ENCODE assay signal across 9 cellular contexts in the genomic region with DNA sequence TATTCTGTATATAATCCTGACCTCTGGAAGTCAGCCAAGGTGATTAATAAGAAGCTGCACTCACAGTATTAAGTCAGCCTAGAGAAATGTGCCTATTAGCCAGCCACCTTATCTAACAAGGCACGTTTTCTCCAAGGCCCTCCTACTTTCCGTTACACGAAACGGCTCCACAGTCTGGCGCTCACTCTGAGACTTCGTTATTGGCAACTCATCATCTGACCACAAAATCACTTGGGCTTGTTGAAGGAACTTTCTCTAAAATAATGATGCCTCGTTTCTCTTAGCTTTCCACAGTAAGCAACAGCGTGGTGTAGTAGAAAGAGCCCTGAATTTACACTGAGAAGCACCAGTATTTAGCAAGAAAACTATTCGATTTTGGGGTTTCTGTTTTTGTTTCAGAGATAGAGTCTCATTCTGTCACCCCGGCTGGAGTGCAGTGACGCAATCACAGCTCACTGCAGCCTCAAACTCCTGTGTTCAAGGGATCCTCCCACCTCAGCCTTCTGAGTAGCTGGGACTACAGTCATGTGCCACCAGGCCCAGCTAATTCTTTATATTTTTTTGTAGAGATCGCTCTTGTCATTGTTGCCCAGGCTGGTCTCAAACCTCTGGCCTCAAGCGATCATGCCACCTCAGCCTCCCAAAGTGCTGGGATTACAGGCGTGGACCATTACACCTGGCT. TPM values are rescaled to one million over a fixed set of nuclear protein-coding genes. Genes with fewer than 3 reads are reported as not detected.
DNase-seq lines count a peak whose midpoint lies in the region; ATAC-seq, FAIRE-seq and TF ChIP-seq lines count a peak whose summit lies in the region.
"Had no signal": no experiment of that assay in that cellular context is flagged by ENCODE, and none has a peak within 500 bp of the region (broad histone marks: within the 10 kb centered on the region; RNA-seq: fewer than 3 reads in every experiment).

No MANE protein-coding gene starts in this region.

- no peak overlapping the region for H4K8ac ChIP-seq in H1 (ENCODE audit: extremely low read depth, insufficient read depth, low read length)

- no peak overlapping the region for H4K5ac ChIP-seq in H1 (ENCODE audit: insufficient read length, low read depth, low read length)

- H3K56ac ChIP-seq in H1 (replicated peaks; ENCODE audit: insufficient read length, low read depth, low read length) = no peak overlapping the region

- no peak overlapping the region for H3K4ac ChIP-seq in H1 (replicated peaks; ENCODE audit: insufficient read length, low read depth, low read length)

- H3K27ac ChIP-seq in H1 (ENCODE audit: low read depth, low read length) (no peak overlapping the region), ascending aorta (no peak overlapping the region)

- no peak overlapping the region for H3K18ac ChIP-seq in H1 (ENCODE audit: extremely low read depth, low read length)

- intact Hi-C loops in Right ventricle myocardium inferior (cut with DNase I) (no loop called here), cardiac septum (cut with DNase I) (no loop called here), ascending aorta (cut with DNase I) (no loop called here)

- TF ChIP-seq EP300 in H1 (IDR thresholded peaks at IDR 0.05; ENCODE audit: borderline replicate concordance in 1 of 2, low read depth in 2 of 2, low read length in 2 of 2) = no peak

- no peaks in the 10 kb centered on the region for H3K27me3 ChIP-seq in H1 (replicated peaks in 1 of 4; ENCODE audit: control insufficient read depth in 3 of 4, extremely low read depth in 1 of 4, insufficient read depth in 3 of 4, low read length in 3 of 4)
- no peaks in the 10 kb centered on the region for H3K27me3 ChIP-seq in ascending aorta

- H3K79me2 ChIP-seq in H1 (ENCODE audit: control insufficient read depth in 1 of 2, insufficient read depth in 2 of 2, low read length in 2 of 2) = no peaks in the 10 kb centered on the region

- H2AK5ac ChIP-seq in H1 (ENCODE audit: low read depth, low read length) = no peak overlapping the region

- peak overlapping the region; percentile 71 for H3K4me3 Mint-ChIP-seq in T-helper 2 cell treated with Interferon-gamma antibody and Interleukin-4, amounts not matched to agents 5 μg/mL and 100 μg/mL, for 36 hours

- no peak overlapping the region for H2BK5ac ChIP-seq in H1 (ENCODE audit: low read depth, low read length)

- TF ChIP-seq POLR2A in H1 (IDR thresholded peaks at IDR 0.05; ENCODE audit: control extremely low read depth in 1 of 2, low read depth in 2 of 2, low read length in 2 of 2) = no peak

- no peak overlapping the region for H3K14ac ChIP-seq in H1 (ENCODE audit: insufficient read length)

- H3K27ac Mint-ChIP-seq in T-helper 2 cell treated with Interferon-gamma antibody and Interleukin-4, amounts not matched to agents 5 μg/mL and 100 μg/mL, for 36 hours = peak overlapping the region; percentile 90

- H3K4me1 ChIP-seq in H1 (replicated peaks in 1 of 4; ENCODE audit: control insufficient read depth in 3 of 4, insufficient read depth in 4 of 4, low read length in 3 of 4) (peaks cover 0 to under 1% (median 0%) of the 10 kb centered on the region in 4 experiments; a peak in 1 of 7 replicates), ascending aorta (peaks cover 0 to 12% of the 10 kb centered on the region in 2 donors)

- H4K20me1 ChIP-seq in H1 (replicated peaks in 1 of 2; ENCODE audit: control insufficient read depth in 1 of 2, insufficient read depth in 2 of 2, low read length in 2 of 2) = no peaks in the 10 kb centered on the region

- no peaks in the 10 kb centered on the region for H3K9me3 Mint-ChIP-seq in T-helper 2 cell treated with Interferon-gamma antibody and Interleukin-4, amounts not matched to agents 5 μg/mL and 100 μg/mL, for 36 hours

- no peak overlapping the region for H3K9ac ChIP-seq in H1 (replicated peaks in 1 of 4; ENCODE audit: extremely low read depth in 1 of 4, low read depth in 3 of 4, low read length in 3 of 4)

- no peaks in the 10 kb centered on the region for H3K36me3 ChIP-seq in H1 (ENCODE audit: control insufficient read depth in 2 of 4, insufficient read depth in 4 of 4, low read length in 3 of 4)
- no peaks in the 10 kb centered on the region for H3K36me3 ChIP-seq in ascending aorta

- H2AFZ ChIP-seq in H1 (ENCODE audit: low read length) = 0 out of 2 replicates have a peak overlapping the region, but pooled peaks have one; percentile 36

- H3K9me3 ChIP-seq in H1 (ENCODE audit: insufficient read depth in 2 of 2, low read depth in 1 of 2, low read length in 1 of 2) = no peaks in the 10 kb centered on the region
- H3K9me3 ChIP-seq in ascending aorta = no peaks in the 10 kb centered on the region

- WGBS in H1 (ENCODE audit: extremely low coverage in 1 of 2, insufficient coverage in 1 of 2, insufficient read length in 1 of 2, insufficient replicate concordance in 2 of 2, low coverage in 1 of 2, low lambda C conversion rate in 2 of 2, missing lambda C conversion rate in 1 of 2), 2 experiments = 83% methylated on average over 14 of the region's 14 CpGs; no CpG with 5 or more reads in 1 of the 2 experiments

- H3K27me3 Mint-ChIP-seq in T-helper 2 cell treated with Interferon-gamma antibody and Interleukin-4, amounts not matched to agents 5 μg/mL and 100 μg/mL, for 36 hours (ENCODE audit: low read depth) = peaks cover 26% of the 10 kb centered on the region

- TF ChIP-seq CTCF in H1 (IDR thresholded peaks at IDR 0.05; ENCODE audit: control extremely low read depth in 1 of 3, insufficient read depth in 1 of 3, low read depth in 1 of 3, low read length in 3 of 3) = no peak
- TF ChIP-seq CTCF in ascending aorta (IDR thresholded peaks at IDR 0.05) = no peak

- H3K4me2 ChIP-seq in H1 (ENCODE audit: insufficient read depth in 1 of 2, low read depth in 2 of 2, low read length in 2 of 2) = no peak overlapping the region

- DNase-seq in Right ventricle myocardium inferior (ENCODE audit: missing footprints) (no peak), cardiac septum (ENCODE audit: low spot score) (no peak), H1 (ENCODE audit: low read depth in 1 of 2, low spot score in 2 of 2) (no peak), HTR-8/SVneo (ENCODE audit: insufficient read length, low spot score) (no peak), ascending aorta (ENCODE audit: low spot score in 2 of 2) (no peak)
- peak; percentile 57 for DNase-seq in T-helper 2 cell treated with Interferon-gamma antibody and Interleukin-4, amounts not matched to agents 5 μg/mL and 100 μg/mL, for 36 hours (ENCODE audit: low spot score)
- DNase-seq in stimulated activated CD4-positive, alpha-beta T cell treated with anti-CD3 and anti-CD28 coated beads, Interleukin-4, amount 100 ng/mL, for 24 hours = peak; percentile 51

- no peak for TF ChIP-seq RAD21 in H1 (IDR thresholded peaks at IDR 0.05 in 1 of 2, conservative IDR thresholded peaks at IDR 0.05 in 1 of 2; ENCODE audit: low read depth in 2 of 2, low read length in 2 of 2)

- H3K23me2 ChIP-seq in H1 (ENCODE audit: low read depth, low read length) = no peaks in the 10 kb centered on the region

- POLR2A ChIA-PET in H1 (lab: Charles Lee; ENCODE audit: partially characterized antibody) = no interaction called here

- H2BK120ac ChIP-seq in H1 (replicated peaks; ENCODE audit: low read depth, low read length) = no peak overlapping the region

- H3K79me1 ChIP-seq in H1 (ENCODE audit: low read depth, low read length) = no peaks in the 10 kb centered on the region

- CTCF ChIA-PET in H1 (lab: Charles Lee; ENCODE audit: partially characterized antibody) = interaction anchor here (0.6 to 1.6 kb wide), 9 partner anchors 9 to 403 kb away, joined by 3 to 5 read pairs (median 3); no protein-coding TSS in a partner anchor

- no peak overlapping the region for H3K23ac ChIP-seq in H1 (ENCODE audit: insufficient read length)

- H3K4me3 ChIP-seq in H1 (ENCODE audit: extremely low read depth in 1 of 4, insufficient read depth in 2 of 4, low read depth in 3 of 4, low read length in 4 of 4) = no peak overlapping the region
- H3K4me3 ChIP-seq in ascending aorta = no peak overlapping the region
- H3K4me3 ChIP-seq: skin epidermis had no signal

- H2BK20ac ChIP-seq in H1 (ENCODE audit: low read length) = no peak overlapping the region

- no peak overlapping the region for H2BK12ac ChIP-seq in H1 (ENCODE audit: low read depth, low read length)

- H2BK15ac ChIP-seq in H1 (ENCODE audit: low read length) = no peak overlapping the region

- no peaks in the 10 kb centered on the region for H3K36me3 Mint-ChIP-seq in T-helper 2 cell treated with Interferon-gamma antibody and Interleukin-4, amounts not matched to agents 5 μg/mL and 100 μg/mL, for 36 hours (ENCODE audit: low read depth)

- no peak for FAIRE-seq in H1 (lab: Jason Lieb, UNC)
- FAIRE-seq in HTR-8/SVneo (lab: Jason Lieb, UNC) = no peak

- H3K4me1 Mint-ChIP-seq in T-helper 2 cell treated with Interferon-gamma antibody and Interleukin-4, amounts not matched to agents 5 μg/mL and 100 μg/mL, for 36 hours (ENCODE audit: low read depth) = peaks cover 58% of the 10 kb centered on the region

- no peak overlapping the region for H4K91ac ChIP-seq in H1 (replicated peaks; ENCODE audit: insufficient read length, low read length)

- peak; percentile 69 for ATAC-seq in Right ventricle myocardium inferior
- no peak for ATAC-seq in GM21526 (IDR thresholded peaks at IDR 0.05; ENCODE audit: low FRiP score, unreplicated experiment)

RNA-seq across cellular contexts. Expression of a gene that starts 53.6 kb away (rescaled TPM):
- total RNA-seq in Right ventricle myocardium inferior (24.9 TPM), cardiac septum (12.4 TPM), ascending aorta (42.7 TPM)
- not detected in 2 replicates for total RNA-seq in H1 (2021; fragmentation: NEBNext Ultra II Directional; extraction: Animal tissue kit (Norgen Biotek cat#: 25700))
- polyA plus RNA-seq in H1 (2011; rRNA removed) = 0.18 and 0.25 TPM in 2 replicates
- polyA plus RNA-seq in H1 (2011; cell fraction: cytosol; rRNA removed) = 0.12 TPM
- 0.51 TPM for polyA plus RNA-seq in H1 (2011; cell fraction: nucleus; rRNA removed)
- polyA plus RNA-seq in H1 (2012, experiment 1 of 2) = 0.04 to 0.39 TPM (median 0.06 TPM) in 3 of 4 replicates, not detected in the other
- polyA plus RNA-seq in H1 (2012, experiment 2 of 2) = not detected
- 0.08 TPM for polyA plus RNA-seq in H1 (2013, experiment 1 of 2)
- polyA plus RNA-seq in H1 (2013, experiment 2 of 2) = 0.07 TPM
- polyA minus RNA-seq in H1 (2011; rRNA and poly(A)+ RNA removed) = 0.32 TPM in 1 of 2 replicates, not detected in the other
- not detected for polyA minus RNA-seq in H1 (2011; cell fraction: cytosol; rRNA and poly(A)+ RNA removed)
- polyA minus RNA-seq in H1 (2011; cell fraction: nucleus; rRNA and poly(A)+ RNA removed) = not detected

RNA-seq across cellular contexts. Expression of a gene that starts 55.1 kb away (rescaled TPM):
- total RNA-seq in Right ventricle myocardium inferior (not detected), cardiac septum (0.11 TPM), ascending aorta (not detected)
- 0.06 TPM in 1 of 2 replicates, not detected in the other for total RNA-seq in H1 (2021; fragmentation: NEBNext Ultra II Directional; extraction: Animal tissue kit (Norgen Biotek cat#: 25700))
- 0.06 TPM in 2 replicates for polyA plus RNA-seq in H1 (2011; rRNA removed)
- 0.05 TPM for polyA plus RNA-seq in H1 (2011; cell fraction: cytosol; rRNA removed)
- 0.04 TPM for polyA plus RNA-seq in H1 (2011; cell fraction: nucleus; rRNA removed)
- polyA plus RNA-seq in H1 (2012, experiment 1 of 2) = 0.05 TPM in 1 of 4 replicates, not detected in the others
- not detected for polyA plus RNA-seq in H1 (2012, experiment 2 of 2)
- polyA plus RNA-seq in H1 (2013, experiment 1 of 2) = 0.06 TPM
- polyA plus RNA-seq in H1 (2013, experiment 2 of 2) = 0.09 TPM
- 0.12 and 0.28 TPM in 2 replicates for polyA minus RNA-seq in H1 (2011; rRNA and poly(A)+ RNA removed)
- polyA minus RNA-seq in H1 (2011; cell fraction: cytosol; rRNA and poly(A)+ RNA removed) = not detected
- polyA minus RNA-seq in H1 (2011; cell fraction: nucleus; rRNA and poly(A)+ RNA removed) = not detected

Comparison
In these comparisons a context has a peak if more than half of its experiments do, and no peak if none do; other contexts are left out.
1. DNase-seq: peak in T-helper 2 cell treated with Interferon-gamma antibody and Interleukin-4, amounts not matched to agents 5 μg/mL and 100 μg/mL, for 36 hours (single experiment) and stimulated activated CD4-positive, alpha-beta T cell treated with anti-CD3 and anti-CD28 coated beads, Interleukin-4, amount 100 ng/mL, for 24 hours (single experiment); none in Right ventricle myocardium inferior (single experiment), cardiac septum (single experiment), H1 (0 of 2), HTR-8/SVneo (single experiment) and ascending aorta (0 of 2).
2. RNA of a gene that starts 53.6 kb away (total RNA-seq): 42.7 TPM in ascending aorta (single experiment), 24.9 TPM in Right ventricle myocardium inferior (single experiment) and 12.4 TPM in cardiac septum (single experiment); not detected in H1; every median in the first group is over 10 times any median in the second.